25 cellular contexts compared by ENCODE assay signal in genomic region chr10:110824660-110825059, GRCh38. TPM values are rescaled to one million over a fixed set of nuclear protein-coding genes. Genes with fewer than 3 reads are reported as not detected.
DNase-seq lines count a peak whose midpoint lies in the region; ATAC-seq, FAIRE-seq and TF ChIP-seq lines count a peak whose summit lies in the region.
"Had no signal": no experiment of that assay in that cellular context is flagged by ENCODE, and none has a peak within 500 bp of the region (broad histone marks: within the 10 kb centered on the region; RNA-seq: fewer than 3 reads in every experiment).

No MANE protein-coding gene starts in this region.

- TF ChIP-seq POLR2A in HepG2 (IDR thresholded peaks at IDR 0.05; ENCODE audit: insufficient read depth in 1 of 2, low read depth in 2 of 2, low read length in 2 of 2) (no peak), right lobe of liver (IDR thresholded peaks at IDR 0.05) (no peak), sigmoid colon (IDR thresholded peaks at IDR 0.05) (no peak)

- H3K4me2 ChIP-seq in HepG2 (ENCODE audit: low read depth, low read length): peak overlapping the region; percentile 26; the same call in 1 of the 2 replicates

- no peak for TF ChIP-seq RAD21 in HepG2 (CRISPR knock-in tag; IDR thresholded peaks at IDR 0.05)

- ATAC-seq in HepG2 (no peak), right lobe of liver (no peak), mucosa of descending colon (peak; percentile 81), aorta (ENCODE audit: low FRiP score) (no peak)

- TF ChIP-seq EP300 in HepG2 (IDR thresholded peaks at IDR 0.05; ENCODE audit: low read depth in 2 of 2, low read length in 2 of 2): no peak
- TF ChIP-seq EP300 in HepG2 (CRISPR knock-in tag; IDR thresholded peaks at IDR 0.05; ENCODE audit: borderline replicate concordance): no peak
- TF ChIP-seq EP300 in sigmoid colon (IDR thresholded peaks at IDR 0.05): no peak

- H3K9me3 ChIP-seq in HepG2 (ENCODE audit: low read length) (no peaks in the 10 kb centered on the region), right lobe of liver (no peaks in the 10 kb centered on the region), mucosa of descending colon (no peaks in the 10 kb centered on the region), sigmoid colon (no peaks in the 10 kb centered on the region), aorta (ENCODE audit: control insufficient read depth, low read length) (no peaks in the 10 kb centered on the region)
- H3K9me3 ChIP-seq: BLaER1, left lung had no signal

- intact Hi-C loops in HepG2 (cut with micrococcal nuclease; ENCODE audit: unreplicated experiment): no loop called here
- intact Hi-C loops in right lobe of liver (cut with DNase I): no loop called here
- intact Hi-C loops in mucosa of descending colon (cut with DNase I, micrococcal nuclease): loop anchor here in 1 of 2 donors (10.0 kb wide), 1 partner anchor 50 kb away; the partner anchor contains the start of gene PDCD4
- intact Hi-C loops in sigmoid colon (cut with DNase I): loop anchor here (10.0 kb wide), 1 partner anchor 180 kb away; the partner anchor contains the start of gene RBM20
- intact Hi-C loops in aorta (cut with DNase I): loop anchor here (5.0 kb wide), 2 partner anchors 48 to 62 kb away; partner anchors contain the start of gene PDCD4 (in 2 of the 2)

- H2AFZ ChIP-seq in HepG2 (ENCODE audit: low read length): no peak overlapping the region

- DNase-seq in HepG2 (ENCODE audit: low spot score) (no peak), right lobe of liver (no peak), mucosa of descending colon (peak in 1 of 3 donors; percentile 68), sigmoid colon (no peak), aorta (no peak), SW480 (ENCODE audit: low spot score) (no peak), NCI-H226 (no peak), inferior parietal cortex (ENCODE audit: extremely low spot score) (no peak)
- DNase-seq: activated B cell treated with CpG ODN at 0.5 μM for 24 hours; activated CD4-positive, alpha-beta memory T cell treated with anti-CD3 and anti-CD28 coated beads for 36 hours; activated T-cell treated with anti-CD3 and anti-CD28 coated beads for 4 hours; amniotic stem cell; cerebellar nuclear complex; EL; erythroblast; HFFc6; left lung; NCI-H1105; NCI-H2081; NCI-H446; stimulated activated CD4-positive, alpha-beta T cell treated with anti-CD3 and anti-CD28 coated beads, Interleukin-2, amount 100 ng/mL, for 48 hours had no signal

- BruUV-seq in HepG2 (replicated peaks; lab: Mats Ljungman, UMichigan): no TSS peak

- FAIRE-seq in HepG2 (lab: Jason Lieb, UNC): no peak
- FAIRE-seq: GM18507 had no signal

- H3K27ac ChIP-seq in HepG2 (ENCODE audit: extremely low read length, insufficient read depth, low read length) (no peak overlapping the region), right lobe of liver (no peak overlapping the region), sigmoid colon (peak overlapping the region; percentile 79 to 90 (median 85)), aorta (ENCODE audit: low read depth in 1 of 2, low read length in 2 of 2) (peak overlapping the region; percentile 19 to 56)
- H3K27ac ChIP-seq: BLaER1, left lung, SK-N-MC, skin epidermis had no signal

- CTCF ChIA-PET in HepG2 (lab: Yijun Ruan, JAX; ENCODE audit: low intra/inter-chr PET ratio, low total read pairs): no interaction called here

- H3K4me1 ChIP-seq in HepG2 (ENCODE audit: insufficient read depth, low read length) (peaks cover 60% of the 10 kb centered on the region), right lobe of liver (peaks cover 0 to 10% (median 5%) of the 10 kb centered on the region in 4 donors), mucosa of descending colon (ENCODE audit: low read depth) (peaks cover 18% of the 10 kb centered on the region), sigmoid colon (peaks cover 0 to 100% (median 99%) of the 10 kb centered on the region in 4 donors), aorta (ENCODE audit: control insufficient read depth in 1 of 2, insufficient read depth in 2 of 2, low read length in 2 of 2) (peaks cover 5 to 16% of the 10 kb centered on the region in 2 donors)

- no peaks in the 10 kb centered on the region for H3K79me2 ChIP-seq in HepG2 (ENCODE audit: insufficient read depth, low read length)

- in situ Hi-C loops in HepG2 (cut with HindIII; ENCODE audit: extremely low pct_ligation_motif_present, low pct_unique_long_range_greater_than_20kb): no loop called here

- no peaks in the 10 kb centered on the region for H4K20me1 ChIP-seq in HepG2 (ENCODE audit: insufficient read depth, low read length)
- H4K20me1 ChIP-seq: BLaER1 had no signal

- 12% methylated on average over 5 of the region's 5 CpGs for WGBS in HepG2 (ENCODE audit: low lambda C conversion rate)
- 70% methylated on average over 5 of the region's 5 CpGs for WGBS in right lobe of liver (ENCODE audit: insufficient coverage, low coverage, low lambda C conversion rate, missing lambda C conversion rate)
- 30 to 69% methylated on average over 5 of the region's 5 CpGs for WGBS in sigmoid colon, 2 donors
- 69 to 74% methylated on average over 5 of the region's 5 CpGs for WGBS in aorta, 2 donors

- H3K4me3 ChIP-seq in HepG2 (replicated peaks in 1 of 3; ENCODE audit: insufficient read depth in 1 of 3, low read depth in 2 of 3, low read length in 3 of 3): no peak overlapping the region
- H3K4me3 ChIP-seq in right lobe of liver: no peak overlapping the region
- no peak overlapping the region for H3K4me3 ChIP-seq in mucosa of descending colon
- no peak overlapping the region for H3K4me3 ChIP-seq in sigmoid colon
- no peak overlapping the region for H3K4me3 ChIP-seq in aorta (ENCODE audit: low read length in 2 of 2)
- H3K4me3 ChIP-seq: BLaER1, left lung, SK-N-MC, skin epidermis had no signal

- POLR2A ChIA-PET in HepG2 (lab: Yijun Ruan, JAX): interaction anchor here (0.9 kb wide), 1 partner anchor 60 kb away, joined by 3 read pairs; no protein-coding TSS in a partner anchor

- H3K27me3 ChIP-seq in HepG2 (ENCODE audit: control insufficient read depth in 1 of 2, insufficient read depth in 2 of 2, low read length in 2 of 2) (no peaks in the 10 kb centered on the region; a peak in 1 of 5 replicates), right lobe of liver (no peaks in the 10 kb centered on the region), sigmoid colon (no peaks in the 10 kb centered on the region), aorta (ENCODE audit: control insufficient read depth in 1 of 2, insufficient read depth in 2 of 2, low read length in 1 of 2) (no peaks in the 10 kb centered on the region)
- H3K27me3 ChIP-seq: BLaER1, left lung had no signal

- H3K9ac ChIP-seq in HepG2 (ENCODE audit: insufficient read depth, low read depth, low read length): no peak overlapping the region
- H3K9ac ChIP-seq: BLaER1 had no signal

- TF ChIP-seq CTCF in HepG2 (CRISPR knock-in tag; IDR thresholded peaks at IDR 0.05): no peak
- TF ChIP-seq CTCF in right lobe of liver (IDR thresholded peaks at IDR 0.05): no peak
- no peak for TF ChIP-seq CTCF in mucosa of descending colon (IDR thresholded peaks at IDR 0.05)
- TF ChIP-seq CTCF in sigmoid colon (IDR thresholded peaks at IDR 0.05): no peak

- H3K36me3 ChIP-seq in HepG2 (replicated peaks in 1 of 2; ENCODE audit: control insufficient read depth in 1 of 2, insufficient read depth in 2 of 2, low read length in 2 of 2) (no peaks in the 10 kb centered on the region), right lobe of liver (no peaks in the 10 kb centered on the region), mucosa of descending colon (ENCODE audit: low read depth) (no peaks in the 10 kb centered on the region), sigmoid colon (no peaks in the 10 kb centered on the region), aorta (ENCODE audit: control insufficient read depth in 1 of 2, insufficient read depth in 2 of 2, low read length in 1 of 2) (peaks cover 0 to 2% of the 10 kb centered on the region in 2 donors)
- H3K36me3 ChIP-seq: BLaER1, left lung had no signal

TF ChIP-seq in HepG2, 621 proteins besides CTCF, POLR2A, EP300 and RAD21 (continues in another document):
- TF ChIP-seq ZNF790 (CRISPR knock-in tag; IDR thresholded peaks at IDR 0.05; ENCODE audit: borderline replicate concordance) (no peak), SRSF4 (IDR thresholded peaks at IDR 0.05; ENCODE audit: low read depth, low read length, poor library complexity, severe bottlenecking) (no peak), ZNF282 (IDR thresholded peaks at IDR 0.05; ENCODE audit: partially characterized antibody) (no peak), ZNF891 (CRISPR knock-in tag; IDR thresholded peaks at IDR 0.05) (no peak), ZFP36 (IDR thresholded peaks at IDR 0.05; ENCODE audit: borderline replicate concordance, low read depth, low read length, partially characterized antibody) (no peak), ZNF776 (CRISPR knock-in tag; IDR thresholded peaks at IDR 0.05) (no peak)

RNA-seq across cellular contexts. Expression of gene PDCD4, which starts 47.1 kb away (rescaled TPM):
- total RNA-seq in HepG2 (2016; rRNA removed; fragmentation: Illumina TruSeq; extraction: Trizol) (56.2 and 92.8 TPM in 2 replicates), right lobe of liver (100 to 1,000 TPM in 1 of 6 experiments, 10 to 100 TPM in 5; 10.8 to 105 (median 32.5) TPM), mucosa of descending colon (100 to 1,000 TPM; 290 to 605 (median 528) TPM), sigmoid colon (100 to 1,000 TPM in 3 of 4 donors, 10 to 100 TPM in 1; 64.3 to 140 (median 127) TPM), aorta (100 to 1,000 TPM in 1 of 2 donors, 10 to 100 TPM in 1; 67.5 to 124 TPM)
- total RNA-seq in HepG2 (2016; cell fraction: cytosol; rRNA removed; fragmentation: Illumina TruSeq; extraction: Trizol; ENCODE audit: low read depth): 16.2 and 22.3 TPM in 2 replicates
- total RNA-seq in HepG2 (2016; cell fraction: insoluble cytoplasmic fraction; rRNA removed; fragmentation: Illumina TruSeq; extraction: Trizol): 63.2 and 84.9 TPM in 2 replicates
- 12.3 and 13.7 TPM in 2 replicates for total RNA-seq in HepG2 (2016; cell fraction: membrane; rRNA removed; fragmentation: Illumina TruSeq; extraction: Trizol)
- total RNA-seq in HepG2 (2016; cell fraction: nucleus; rRNA removed; fragmentation: Illumina TruSeq; extraction: Trizol): 30.6 and 42.1 TPM in 2 replicates
- polyA plus RNA-seq in HepG2 (2011; rRNA removed) (22.4 and 22.8 TPM in 2 replicates), sigmoid colon (100 to 1,000 TPM; 179 to 327 (median 236) TPM), aorta (10 to 100 TPM; 46.6 to 89.7 TPM)
- polyA plus RNA-seq in HepG2 (2011; cell fraction: cytosol; rRNA removed): 7.6 and 12.9 TPM in 2 replicates
- polyA plus RNA-seq in HepG2 (2011; cell fraction: nucleus; rRNA removed): 8.4 and 13.8 TPM in 2 replicates
- 50.1 and 77.6 TPM in 2 replicates for polyA plus RNA-seq in HepG2 (2012)
- polyA plus RNA-seq in HepG2 (2016; cell fraction: cytosol; fragmentation: Illumina TruSeq; extraction: Trizol; ENCODE audit: low read depth): 2.7 and 4.0 TPM in 2 replicates
- polyA plus RNA-seq in HepG2 (2016; cell fraction: insoluble cytoplasmic fraction; fragmentation: Illumina TruSeq; extraction: Trizol; ENCODE audit: low read depth): 112 and 113 TPM in 2 replicates
- 9.3 and 9.7 TPM in 2 replicates for polyA plus RNA-seq in HepG2 (2016; cell fraction: membrane; fragmentation: Illumina TruSeq; extraction: Trizol; ENCODE audit: low read depth)
- 58.0 and 60.5 TPM in 2 replicates for polyA plus RNA-seq in HepG2 (2016; cell fraction: nucleus; fragmentation: Illumina TruSeq; extraction: Trizol; ENCODE audit: insufficient read depth, low read depth)
- 3.8 and 12.7 TPM in 2 replicates for polyA minus RNA-seq in HepG2 (2011; rRNA and poly(A)+ RNA removed; ENCODE audit: low replicate concordance)
- polyA minus RNA-seq in HepG2 (2011; cell fraction: cytosol; rRNA and poly(A)+ RNA removed): 19.9 and 36.2 TPM in 2 replicates
- 50.6 and 51.0 TPM in 2 replicates for polyA minus RNA-seq in HepG2 (2011; cell fraction: nucleus; rRNA and poly(A)+ RNA removed)

Comparison
In these comparisons a context has a peak if more than half of its experiments do, and no peak if none do; other contexts are left out.
1. H3K27ac ChIP-seq: peak in sigmoid colon (4 of 4) and aorta (2 of 2); none in HepG2 (single experiment) and right lobe of liver (0 of 3).
2. intact Hi-C loops: an anchor here in sigmoid colon (10.0 kb wide) and aorta (5.0 kb wide); none called in HepG2 and right lobe of liver.